8 cellular contexts compared by ENCODE assay signal in the genomic region with DNA sequence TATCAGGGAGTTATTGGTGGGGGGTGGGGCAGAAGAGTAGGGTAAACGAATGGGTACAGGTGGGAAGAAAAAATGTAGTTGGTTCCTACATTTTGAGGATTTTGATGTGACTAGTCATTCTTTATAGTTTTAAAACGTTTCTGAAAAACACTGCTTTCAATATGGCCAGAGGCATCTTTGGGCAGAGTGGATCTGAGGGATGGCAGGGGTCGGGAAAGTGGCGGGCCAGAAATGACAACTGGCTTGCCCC. TPM values are rescaled to one million over a fixed set of nuclear protein-coding genes. Genes with fewer than 3 reads are reported as not detected.
DNase-seq lines count a peak whose midpoint lies in the region; ATAC-seq and TF ChIP-seq lines count a peak whose summit lies in the region.

No MANE protein-coding gene starts in this region.

- H3K27ac ChIP-seq in DND-41 (ENCODE audit: low read length) = peak overlapping the region; percentile 98
- peak overlapping the region; percentile 62 for H3K27ac ChIP-seq in PC-9
- peak overlapping the region; percentile 89 for H3K27ac ChIP-seq in parathyroid adenoma

- H4K20me1 ChIP-seq in DND-41 (ENCODE audit: insufficient read depth, low read length) = no peaks in the 10 kb centered on the region
- H4K20me1 ChIP-seq in PC-9 (ENCODE audit: insufficient read depth) = no peaks in the 10 kb centered on the region

- CTCF ChIA-PET in PC-9 (lab: Charles Lee) = interaction anchor here (0.5 to 0.6 kb wide), 3 partner anchors 14 to 816 kb away, joined by 3 to 6 read pairs (median 3); no protein-coding TSS in a partner anchor

- intact Hi-C loops in PC-9 (cut with micrococcal nuclease; ENCODE audit: unreplicated experiment) = no loop called here

- DNase-seq in DND-41 (no peak), PC-9 (no peak), epithelial cell of esophagus (ENCODE audit: low read depth) (no peak), foreskin melanocyte (no peak), HuH-7.5 (ENCODE audit: low spot score) (no peak)

- H2AFZ ChIP-seq in DND-41 (ENCODE audit: low read depth, low read length) = peak overlapping the region; percentile 83
- H2AFZ ChIP-seq in PC-9 = peak overlapping the region; percentile 94
- H2AFZ ChIP-seq in parathyroid adenoma = peak overlapping the region; percentile 96

- BruUV-seq in PC-9 (replicated peaks; lab: Mats Ljungman, UMichigan) = TSS peak; percentile 97

- H3K4me2 ChIP-seq in DND-41 (ENCODE audit: insufficient read depth, low read length) (peak overlapping the region; percentile 96), PC-9 (peak overlapping the region; percentile 85), parathyroid adenoma (ENCODE audit: low read length) (peak overlapping the region; percentile 61)

- peaks cover 18% of the 10 kb centered on the region for H3K79me2 ChIP-seq in DND-41 (ENCODE audit: insufficient read depth, low read length)
- H3K79me2 ChIP-seq in PC-9 (ENCODE audit: low read depth) = no peaks in the 10 kb centered on the region
- H3K79me2 ChIP-seq in parathyroid adenoma = no peaks in the 10 kb centered on the region

- ATAC-seq in DND-41 (ENCODE audit: insufficient read depth, low read depth) (no peak), GM18870 (IDR thresholded peaks at IDR 0.05; ENCODE audit: unreplicated experiment) (no peak), HG02840 (IDR thresholded peaks at IDR 0.05; ENCODE audit: low FRiP score, unreplicated experiment) (no peak)

- H3K9me2 ChIP-seq in PC-9 (ENCODE audit: insufficient read depth) = no peaks in the 10 kb centered on the region

- H3K36me3 ChIP-seq in DND-41 (ENCODE audit: insufficient read depth, low read length) (no peaks in the 10 kb centered on the region; the same call in 1 of the 2 replicates), PC-9 (ENCODE audit: low read depth) (no peaks in the 10 kb centered on the region), parathyroid adenoma (ENCODE audit: control insufficient read depth, insufficient read depth, low read length) (no peaks in the 10 kb centered on the region)

- TF ChIP-seq CTCF in DND-41 (IDR thresholded peaks at IDR 0.05; ENCODE audit: borderline replicate concordance, extremely low read depth, low read length, poor library complexity, severe bottlenecking) (no peak), PC-9 (conservative IDR thresholded peaks at IDR 0.05) (no peak), epithelial cell of esophagus (IDR thresholded peaks at IDR 0.05; ENCODE audit: insufficient read depth, low read depth, low read length, missing control alignments) (no peak), parathyroid adenoma (IDR thresholded peaks at IDR 0.05) (no peak)

- H3K9ac ChIP-seq in DND-41 (ENCODE audit: low read depth, low read length) = peak overlapping the region; percentile 71
- no peak overlapping the region for H3K9ac ChIP-seq in parathyroid adenoma

- H3K9me3 ChIP-seq in DND-41 (ENCODE audit: insufficient read depth, low read length, severe bottlenecking) (no peaks in the 10 kb centered on the region), PC-9 (ENCODE audit: insufficient read depth, low read depth) (no peaks in the 10 kb centered on the region), parathyroid adenoma (ENCODE audit: control insufficient read depth, low read length) (no peaks in the 10 kb centered on the region)

- H3K4me1 ChIP-seq in DND-41 (ENCODE audit: insufficient read depth, low read length) (peaks cover 56% of the 10 kb centered on the region), PC-9 (replicated peaks; ENCODE audit: insufficient read depth) (peaks cover 22% of the 10 kb centered on the region; the same call in 1 of the 2 replicates), parathyroid adenoma (no peaks in the 10 kb centered on the region)

- H3F3A ChIP-seq in PC-9 (ENCODE audit: insufficient read depth, low read depth) = peaks cover 20% of the 10 kb centered on the region

- H3K27me3 ChIP-seq in DND-41 (ENCODE audit: insufficient read depth, low read length, poor library complexity) (no peaks in the 10 kb centered on the region), PC-9 (ENCODE audit: insufficient read depth, low read depth) (no peaks in the 10 kb centered on the region), parathyroid adenoma (ENCODE audit: control insufficient read depth, insufficient read depth, low read length) (no peaks in the 10 kb centered on the region)

- peak overlapping the region; percentile 41 to 77; a peak in 3 of 4 replicates for H3K4me3 ChIP-seq in DND-41 (ENCODE audit: low read depth in 1 of 2, low read length in 2 of 2)
- H3K4me3 ChIP-seq in PC-9 = peak overlapping the region; percentile 66
- peak overlapping the region; percentile 55 for H3K4me3 ChIP-seq in epithelial cell of esophagus (ENCODE audit: low read length)
- H3K4me3 ChIP-seq in parathyroid adenoma (ENCODE audit: low read depth, low read length) = peak overlapping the region; percentile 53

- POLR2A ChIA-PET in PC-9 (lab: Charles Lee; ENCODE audit: unreplicated experiment) = interaction anchor here (0.6 to 0.7 kb wide), 4 partner anchors 13 to 979 kb away, joined by 3 to 22 read pairs (median 4); a partner anchor contains a TSS

RNA-seq across cellular contexts. Expression of a gene that starts 0.5 kb away (rescaled TPM):
- 5.1 and 6.5 TPM in 2 replicates for total RNA-seq in PC-9 (2021)
